Comparison of ENCODE assay signal across 8 cellular contexts in the genomic region with DNA sequence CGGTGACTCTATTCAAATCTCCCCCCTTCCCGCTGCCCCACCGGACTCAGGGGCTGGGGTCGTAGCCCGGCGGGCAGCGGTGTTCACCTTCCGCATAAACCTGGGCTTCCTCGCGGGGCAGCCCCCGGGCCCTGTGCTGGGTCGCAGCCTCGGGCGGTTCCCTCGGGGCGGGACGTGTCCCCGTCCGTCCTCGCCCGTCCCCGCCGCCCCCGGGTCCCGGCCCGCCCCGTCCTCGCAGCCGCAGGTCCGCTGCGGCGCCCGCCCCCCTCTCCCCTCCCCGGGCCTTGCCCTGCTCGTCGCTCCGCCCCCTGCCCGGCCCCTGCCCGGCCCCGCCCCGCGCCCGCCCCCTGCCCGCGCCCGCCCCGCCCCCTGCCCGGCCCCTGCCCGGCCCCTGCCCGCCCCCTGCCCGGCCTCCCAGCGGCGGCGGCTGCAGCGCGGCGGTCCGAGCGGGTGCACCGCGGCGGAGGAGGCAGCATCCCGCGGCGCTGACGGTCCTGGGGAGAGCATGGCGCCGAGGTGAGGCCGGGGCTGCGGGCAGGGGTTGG. TPM values are rescaled to one million over a fixed set of nuclear protein-coding genes. Genes with fewer than 3 reads are reported as not detected.
DNase-seq lines count a peak whose midpoint lies in the region; ATAC-seq, FAIRE-seq and TF ChIP-seq lines count a peak whose summit lies in the region.

COL18A1 (plus strand) TSS at position 440 of the 545 bp plus-strand sequence; CDS start at position 506, 66 bp downstream.

- peak within 1 kb of the TSS; percentile 90 for H3K4me3 Mint-ChIP-seq in CD4-positive, alpha-beta T cell
- H3K4me3 Mint-ChIP-seq in activated T-cell treated with anti-CD3 and anti-CD28 coated beads, Interleukin-2, amount 50 U/mL, for 72 hours: peak within 1 kb of the TSS; percentile 81 to 82

- H3K27ac ChIP-seq in CD4-positive, alpha-beta T cell (ENCODE audit: low read depth, low read length): no peak within 1 kb of the TSS
- no peak within 1 kb of the TSS for H3K27ac ChIP-seq in foreskin keratinocyte

- H3K4me1 ChIP-seq in foreskin keratinocyte: peaks cover 10% of the 10 kb centered on the region
- peaks cover 9% of the 10 kb centered on the region for H3K4me1 ChIP-seq in neuron (ENCODE audit: insufficient read depth, low read length)

- intact Hi-C loops in CD4-positive, alpha-beta T cell (cut with DNase I, micrococcal nuclease): no loop called here

- H3K36me3 ChIP-seq in neuron (ENCODE audit: insufficient read depth, low read length): no peaks in the 10 kb centered on the region

- H3K4me3 ChIP-seq in neuron (ENCODE audit: low read length): peak within 1 kb of the TSS; percentile 28

- H3K9me3 ChIP-seq in CD4-positive, alpha-beta T cell (ENCODE audit: control insufficient read depth, low read length): no peaks in the 10 kb centered on the region
- H3K9me3 ChIP-seq in neuron (ENCODE audit: low read length): no peaks in the 10 kb centered on the region

- no peak within 1 kb of the TSS for H2AFZ ChIP-seq in neuron (ENCODE audit: low read depth, low read length)

- no peak within 1 kb of the TSS for H3K27ac Mint-ChIP-seq in CD4-positive, alpha-beta T cell
- H3K27ac Mint-ChIP-seq in activated T-cell treated with anti-CD3 and anti-CD28 coated beads, Interleukin-2, amount 50 U/mL, for 72 hours: no peak within 1 kb of the TSS

- peak in 7 of 10 experiments; percentile 7 to 51 (median 29) for DNase-seq in CD4-positive, alpha-beta T cell
- DNase-seq in M059J (ENCODE audit: low read depth) (peak; percentile 50), foreskin keratinocyte (no peak), urothelium cell line (ENCODE audit: low spot score) (peak; percentile 55), retina (no peak)
- DNase-seq in activated T-cell treated with anti-CD3 and anti-CD28 coated beads, Interleukin-2, amount 50 U/mL, for 72 hours: peak; percentile 43 to 61

- POLR2A ChIA-PET in CD4-positive, alpha-beta T cell (lab: Charles Lee): no interaction called here

- TF ChIP-seq CTCF in CD4-positive, alpha-beta T cell (IDR thresholded peaks at IDR 0.05): no peak
- no peak for TF ChIP-seq CTCF in foreskin keratinocyte (conservative IDR thresholded peaks at IDR 0.05)

- no peak for FAIRE-seq in urothelium cell line (lab: Jason Lieb, UNC)

- peaks cover 57% of the 10 kb centered on the region for H3K27me3 ChIP-seq in CD4-positive, alpha-beta T cell (ENCODE audit: control insufficient read depth, insufficient read depth, low read length)
- peaks cover 3% of the 10 kb centered on the region for H3K27me3 ChIP-seq in foreskin keratinocyte
- H3K27me3 ChIP-seq in neuron (ENCODE audit: insufficient read depth, low read length): peaks cover 61% of the 10 kb centered on the region

- H3K36me3 Mint-ChIP-seq in CD4-positive, alpha-beta T cell (ENCODE audit: low read depth): no peaks in the 10 kb centered on the region
- peaks cover 4 to 8% of the 10 kb centered on the region in 2 donors for H3K36me3 Mint-ChIP-seq in activated T-cell treated with anti-CD3 and anti-CD28 coated beads, Interleukin-2, amount 50 U/mL, for 72 hours (ENCODE audit: insufficient read depth in 2 of 2)

- CTCF ChIA-PET in CD4-positive, alpha-beta T cell (lab: Charles Lee): no interaction called here

- peak; percentile 60 for ATAC-seq in CD4-positive, alpha-beta T cell (ENCODE audit: poor library complexity)
- ATAC-seq in activated T-cell treated with anti-CD3 and anti-CD28 coated beads, Interleukin-2, amount 50 U/mL, for 72 hours (replicated peaks in 1 of 2): peak; percentile 74
- no peak for ATAC-seq in foreskin keratinocyte
- no peak for ATAC-seq in HG03520 (IDR thresholded peaks at IDR 0.05; ENCODE audit: unreplicated experiment)

- H3K4me1 Mint-ChIP-seq in CD4-positive, alpha-beta T cell (ENCODE audit: low read depth): peaks cover 18% of the 10 kb centered on the region
- peaks cover 15% of the 10 kb centered on the region for H3K4me1 Mint-ChIP-seq in activated T-cell treated with anti-CD3 and anti-CD28 coated beads, Interleukin-2, amount 50 U/mL, for 72 hours (ENCODE audit: low read depth)

- peaks cover 5% of the 10 kb centered on the region for H3K9me3 Mint-ChIP-seq in CD4-positive, alpha-beta T cell
- H3K9me3 Mint-ChIP-seq in activated T-cell treated with anti-CD3 and anti-CD28 coated beads, Interleukin-2, amount 50 U/mL, for 72 hours: peaks cover 5 to 7% of the 10 kb centered on the region in 2 donors

- H3K27me3 Mint-ChIP-seq in CD4-positive, alpha-beta T cell: peaks cover 71% of the 10 kb centered on the region
- peaks cover 47% of the 10 kb centered on the region for H3K27me3 Mint-ChIP-seq in activated T-cell treated with anti-CD3 and anti-CD28 coated beads, Interleukin-2, amount 50 U/mL, for 72 hours (ENCODE audit: low read depth)

RNA-seq across cellular contexts. Expression of gene COL18A1, which starts in this region (rescaled TPM):
- 10 to 100 TPM; 15.2 to 16.0 TPM for total RNA-seq in CD4-positive, alpha-beta T cell
- 202 and 347 TPM in 2 replicates for total RNA-seq in M059J (2014; rRNA removed; shearing (Covaris generic))
- 1 to 10 TPM; 4.9 to 7.5 TPM for total RNA-seq in activated T-cell treated with anti-CD3 and anti-CD28 coated beads, Interleukin-2, amount 50 U/mL, for 72 hours
- total RNA-seq in foreskin keratinocyte: 30.0 and 37.3 TPM in 2 replicates
- 26.2 and 32.3 TPM in 2 replicates for polyA plus RNA-seq in foreskin keratinocyte

Comparison
In these comparisons a context has a peak if more than half of its experiments do, and no peak if none do; other contexts are left out.
1. ATAC-seq: peak in CD4-positive, alpha-beta T cell (single experiment) and activated T-cell treated with anti-CD3 and anti-CD28 coated beads, Interleukin-2, amount 50 U/mL, for 72 hours (2 of 2); none in foreskin keratinocyte (single experiment) and HG03520 (single experiment).
2. DNase-seq: peak in CD4-positive, alpha-beta T cell (7 of 10), M059J (single experiment), activated T-cell treated with anti-CD3 and anti-CD28 coated beads, Interleukin-2, amount 50 U/mL, for 72 hours (2 of 2) and urothelium cell line (single experiment); none in foreskin keratinocyte (0 of 2) and retina (single experiment).